8 cellular contexts compared by ENCODE assay signal in the genomic region with DNA sequence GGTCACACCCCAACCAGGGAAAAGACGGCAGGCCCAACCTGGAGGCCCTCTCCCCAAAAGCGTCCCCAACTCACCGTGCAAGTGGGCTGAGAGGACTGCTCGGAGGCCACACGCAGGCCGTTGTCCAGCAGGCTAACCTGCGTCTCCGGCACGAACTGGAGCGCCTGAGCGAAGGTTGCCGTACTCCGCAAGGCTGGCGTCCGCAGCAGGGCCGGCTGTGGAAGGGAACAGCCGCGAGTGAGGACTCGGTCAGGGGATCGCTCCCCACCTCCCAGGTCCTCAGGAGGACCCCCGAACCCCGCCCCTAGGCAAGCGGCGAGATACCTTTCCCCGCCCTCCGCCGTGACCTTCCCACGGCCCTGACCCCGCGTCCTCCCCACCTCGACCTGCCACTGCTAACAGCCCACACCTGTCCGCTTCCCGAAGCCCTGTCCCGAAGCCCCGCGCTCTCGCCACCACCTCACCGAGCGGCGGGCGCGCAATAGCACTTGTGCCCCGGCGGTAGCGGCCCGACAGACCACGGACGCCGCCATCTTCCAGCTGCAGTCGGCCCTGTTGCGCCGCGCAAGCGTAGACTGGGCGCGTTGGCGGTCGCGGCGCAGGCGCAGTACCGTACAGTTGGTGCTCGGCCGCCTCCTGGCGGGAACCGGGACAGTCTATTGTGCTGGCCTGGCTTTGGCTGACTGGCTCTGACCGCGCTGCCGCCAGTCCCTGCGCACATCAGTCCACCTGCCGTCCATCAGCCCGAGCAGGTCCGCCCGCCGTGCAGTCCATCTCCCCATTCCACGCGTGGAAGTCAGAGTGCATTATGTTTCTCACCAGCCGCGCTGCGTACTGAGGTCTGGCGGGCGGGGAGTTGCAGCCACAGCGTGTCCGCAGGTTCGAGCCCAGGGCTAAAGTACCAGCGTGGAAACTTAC. TPM values are rescaled to one million over a fixed set of nuclear protein-coding genes. Genes with fewer than 3 reads are reported as not detected.
DNase-seq lines count a peak whose midpoint lies in the region; ATAC-seq and TF ChIP-seq lines count a peak whose summit lies in the region.

Gene UQCRC1, minus strand, starts transcription at position 559 of the 918 bp plus-strand sequence. Its CDS starts 26 bp downstream, at position 533.

- H3K4me3 ChIP-seq in CD4-positive, alpha-beta memory T cell (ENCODE audit: low read length in 2 of 2) = peak within 1 kb of the TSS; percentile 76 to 83
- H3K4me3 ChIP-seq in duodenal mucosa (ENCODE audit: low read depth in 1 of 2, low read length in 2 of 2) (peak within 1 kb of the TSS; percentile 96 to 97), lower leg skin (ENCODE audit: low read depth, poor library complexity, severe bottlenecking) (peak within 1 kb of the TSS; percentile 85)

- CTCF ChIA-PET in CD4-positive, alpha-beta memory T cell (lab: Charles Lee; ENCODE audit: partially characterized antibody) = interaction anchor here (0.5 to 1.2 kb wide), 8 partner anchors 25 to 1340 kb away, joined by 3 to 6 read pairs (median 4); partner anchors contain the start of gene PFKFB4
- CTCF ChIA-PET in activated CD4-positive, alpha-beta memory T cell treated with anti-CD3 and anti-CD28 coated beads, Interleukin-2, amount 10 ng/mL, durations not matched to agents 7 days and 5 days (lab: Charles Lee) = interaction anchor here (0.6 to 4.8 kb wide), 9 partner anchors 8 to 208 kb away, joined by 3 to 27 read pairs (median 4); partner anchors contain the start of genes CELSR3, SLC26A6 and TMEM89

- peaks cover 12% of the 10 kb centered on the region for H3K36me3 ChIP-seq in CD4-positive, alpha-beta memory T cell (ENCODE audit: insufficient read depth, low read length)
- H3K36me3 ChIP-seq in duodenal mucosa (ENCODE audit: control insufficient read depth in 1 of 2, insufficient read depth in 2 of 2, low read length in 2 of 2) = peaks cover 16 to 18% of the 10 kb centered on the region in 2 donors

- H3K9ac ChIP-seq in duodenal mucosa (ENCODE audit: low read depth in 1 of 2, low read length in 2 of 2) = peak within 1 kb of the TSS; percentile 98 to 99

- no peaks in the 10 kb centered on the region for H3K9me3 Mint-ChIP-seq in CD4-positive, alpha-beta memory T cell
- H3K9me3 Mint-ChIP-seq in activated CD4-positive, alpha-beta memory T cell treated with anti-CD3 and anti-CD28 coated beads, Interleukin-2, amount 10 ng/mL, durations not matched to agents 7 days and 5 days = no peaks in the 10 kb centered on the region

- peak within 1 kb of the TSS; percentile 89 for H3K27ac ChIP-seq in CD4-positive, alpha-beta memory T cell (ENCODE audit: low read depth, low read length)
- H3K27ac ChIP-seq in duodenal mucosa (ENCODE audit: low read depth, low read length) = peak within 1 kb of the TSS; percentile 89

- H3K27ac Mint-ChIP-seq in CD4-positive, alpha-beta memory T cell = peak within 1 kb of the TSS; percentile 95 to 100 (median 98)
- H3K27ac Mint-ChIP-seq in activated CD4-positive, alpha-beta memory T cell treated with anti-CD3 and anti-CD28 coated beads, Interleukin-2, amount 10 ng/mL, durations not matched to agents 7 days and 5 days = peak within 1 kb of the TSS; percentile 95

- POLR2A ChIA-PET in CD4-positive, alpha-beta memory T cell (lab: Charles Lee; ENCODE audit: partially characterized antibody) = interaction anchor here (1.0 to 1.5 kb wide), 6 partner anchors 25 to 209 kb away, joined by 3 to 12 read pairs (median 3); partner anchors contain the start of gene SLC26A6
- POLR2A ChIA-PET in activated CD4-positive, alpha-beta memory T cell treated with anti-CD3 and anti-CD28 coated beads, Interleukin-2, amount 10 ng/mL, durations not matched to agents 7 days and 5 days (lab: Charles Lee) = interaction anchor here (0.8 to 1.5 kb wide), 4 partner anchors 10 to 363 kb away, joined by 3 to 9 read pairs (median 3); partner anchors contain the start of gene SLC26A6

- WGBS in lower leg skin, 2 donors = 5% methylated on average over 36 to 56 of the region's 86 CpGs

- DNase-seq in CD4-positive, alpha-beta memory T cell = peak; percentile 87 to 94 (median 93)
- DNase-seq in NCI-H82 treated with DMSO at 0.1 percent for 48 hours (lab: John Stamatoyannopoulos, UW; ENCODE audit: unreplicated experiment) (peak; percentile 69), lower leg skin (ENCODE audit: low spot score in 2 of 2) (peak; percentile 87 to 97)
- peak; percentile 94 for DNase-seq in activated CD4-positive, alpha-beta memory T cell treated with anti-CD3 and anti-CD28 coated beads, Interleukin-2, amount 10 ng/mL, durations not matched to agents 7 days and 5 days
- DNase-seq in stimulated activated CD4-positive, alpha-beta T cell treated with anti-CD3 and anti-CD28 coated beads, Interleukin-4, amount 100 ng/mL, for 48 hours (ENCODE audit: low read depth in 2 of 2) = peak; percentile 84 to 87

- TF ChIP-seq CTCF in lower leg skin (IDR thresholded peaks at IDR 0.05) = peak in 1 of 3 donors; percentile 80

- TF ChIP-seq POLR2A in lower leg skin (IDR thresholded peaks at IDR 0.05) = peak in 1 of 2 donors; percentile 14

- peak within 1 kb of the TSS; percentile 93 to 100 (median 98) for H3K4me3 Mint-ChIP-seq in CD4-positive, alpha-beta memory T cell
- peak within 1 kb of the TSS; percentile 99 for H3K4me3 Mint-ChIP-seq in activated CD4-positive, alpha-beta memory T cell treated with anti-CD3 and anti-CD28 coated beads, Interleukin-2, amount 10 ng/mL, durations not matched to agents 7 days and 5 days

- ATAC-seq in GM19397 (IDR thresholded peaks at IDR 0.05; ENCODE audit: unreplicated experiment) (peak; percentile 96), HG03571 (IDR thresholded peaks at IDR 0.05; ENCODE audit: unreplicated experiment) (peak; percentile 94)

- no peaks in the 10 kb centered on the region for H3K9me3 ChIP-seq in CD4-positive, alpha-beta memory T cell (ENCODE audit: control insufficient read depth in 1 of 2, low read length in 2 of 2)
- no peaks in the 10 kb centered on the region for H3K9me3 ChIP-seq in duodenal mucosa (ENCODE audit: control insufficient read depth in 1 of 2, low read length in 2 of 2)

- intact Hi-C loops in CD4-positive, alpha-beta memory T cell (cut with micrococcal nuclease) = loop anchor here (1.0 to 2.0 kb wide), 5 partner anchors 25 to 208 kb away; partner anchors contain the start of genes NCKIPSD and SLC26A6
- intact Hi-C loops in lower leg skin (cut with DNase I; ENCODE audit: low total_unique reads) = no loop called here

- H3K4me1 ChIP-seq in CD4-positive, alpha-beta memory T cell (ENCODE audit: insufficient read depth, low read length) = peaks cover 10% of the 10 kb centered on the region
- H3K4me1 ChIP-seq in duodenal mucosa (ENCODE audit: control insufficient read depth in 1 of 2, insufficient read depth in 2 of 2, low read length in 2 of 2) = peaks cover 6 to 10% of the 10 kb centered on the region in 2 donors

- H3K27me3 ChIP-seq in CD4-positive, alpha-beta memory T cell (ENCODE audit: insufficient read depth, low read length) = no peaks in the 10 kb centered on the region
- H3K27me3 ChIP-seq in duodenal mucosa (ENCODE audit: control insufficient read depth in 1 of 2, insufficient read depth in 2 of 2, low read length in 2 of 2) = no peaks in the 10 kb centered on the region

- peaks cover 12 to 24% (median 19%) of the 10 kb centered on the region in 4 donors for H3K4me1 Mint-ChIP-seq in CD4-positive, alpha-beta memory T cell
- H3K4me1 Mint-ChIP-seq in activated CD4-positive, alpha-beta memory T cell treated with anti-CD3 and anti-CD28 coated beads, Interleukin-2, amount 10 ng/mL, durations not matched to agents 7 days and 5 days = peaks cover 31% of the 10 kb centered on the region

- peaks cover 12 to 30% of the 10 kb centered on the region in 2 donors for H3K36me3 Mint-ChIP-seq in CD4-positive, alpha-beta memory T cell
- H3K36me3 Mint-ChIP-seq in activated CD4-positive, alpha-beta memory T cell treated with anti-CD3 and anti-CD28 coated beads, Interleukin-2, amount 10 ng/mL, durations not matched to agents 7 days and 5 days (ENCODE audit: low read depth) = peaks cover 29% of the 10 kb centered on the region

- no peaks in the 10 kb centered on the region for H3K27me3 Mint-ChIP-seq in CD4-positive, alpha-beta memory T cell
- no peaks in the 10 kb centered on the region for H3K27me3 Mint-ChIP-seq in activated CD4-positive, alpha-beta memory T cell treated with anti-CD3 and anti-CD28 coated beads, Interleukin-2, amount 10 ng/mL, durations not matched to agents 7 days and 5 days

RNA-seq across cellular contexts. Expression of gene UQCRC1, which starts in this region (rescaled TPM):
- 10 to 100 TPM; 73.7 to 91.3 TPM for total RNA-seq in CD4-positive, alpha-beta memory T cell
- 100 to 1,000 TPM; 152 to 313 TPM for polyA plus RNA-seq in CD4-positive, alpha-beta memory T cell
- total RNA-seq in activated CD4-positive, alpha-beta memory T cell treated with anti-CD3 and anti-CD28 coated beads, Interleukin-2, amount 10 ng/mL, durations not matched to agents 7 days and 5 days = 100 to 1,000 TPM; 167 to 170 TPM
- 100 to 1,000 TPM; 240 to 373 (median 334) TPM for total RNA-seq in lower leg skin

Comparison
In these comparisons a context has a peak if more than half of its experiments do, and no peak if none do; other contexts are left out.
1. Peak in every context shown above with its lines: DNase-seq, ATAC-seq, H3K4me3 ChIP-seq and H3K27ac ChIP-seq.